In genomic region chr11:44568706-44569473, GRCh38 we compare ENCODE assay signal across 2 cellular contexts.
TF ChIP-seq lines count a peak whose summit lies in the region.

No MANE protein-coding gene starts in this region.

TF ChIP-seq in liver, 16 proteins besides CTCF, POLR2A, EP300 and RAD21 (continued from another document):
- no peak for TF ChIP-seq REST (IDR thresholded peaks at IDR 0.05)
- TF ChIP-seq RXRA (IDR thresholded peaks at IDR 0.05) = peak in 1 of 2 donors; percentile 14
- no peak for TF ChIP-seq FOXA2 (IDR thresholded peaks at IDR 0.05)
- peak; percentile 56 for TF ChIP-seq NR2F2 (IDR thresholded peaks at IDR 0.05)
- no peak for TF ChIP-seq GABPA (IDR thresholded peaks at IDR 0.05 in 1 of 2, conservative IDR thresholded peaks at IDR 0.05 in 1 of 2)

TF ChIP-seq in HepG2, 621 proteins besides CTCF, POLR2A, EP300 and RAD21 (continued from another document):
- no peak for TF ChIP-seq PRDM10 (CRISPR knock-in tag; IDR thresholded peaks at IDR 0.05; ENCODE audit: low read depth)
- TF ChIP-seq FOXM1 (CRISPR knock-in tag; IDR thresholded peaks at IDR 0.05) = no peak
- TF ChIP-seq HHEX (CRISPR knock-in tag; IDR thresholded peaks at IDR 0.05) = no peak
- no peak for TF ChIP-seq GMEB1 (CRISPR knock-in tag; IDR thresholded peaks at IDR 0.05; ENCODE audit: borderline replicate concordance)
- TF ChIP-seq TCF7L2 (IDR thresholded peaks at IDR 0.05; ENCODE audit: low read depth, low read length) = no peak
- no peak for TF ChIP-seq ZNF609 (CRISPR knock-in tag; IDR thresholded peaks at IDR 0.05; ENCODE audit: borderline replicate concordance)
